ENCODE assay signal across 8 cellular contexts in genomic region chr19:47445937-47446402, GRCh38. TPM values are rescaled to one million over a fixed set of nuclear protein-coding genes. Genes with fewer than 3 reads are reported as not detected.
DNase-seq lines count a peak whose midpoint lies in the region; ATAC-seq and TF ChIP-seq lines count a peak whose summit lies in the region.

No MANE protein-coding gene starts in this region.

- H3K4me3 Mint-ChIP-seq in activated naive CD4-positive, alpha-beta T cell treated with anti-CD3 and anti-CD28 coated beads, Interleukin-2, amount 50 U/mL, for 24 hours: peak overlapping the region; percentile 64
- H3K4me3 Mint-ChIP-seq in stimulated activated naive B cell treated with anti-CD40 and anti-IgM and Interleukin-4, amounts not matched to agents 10 μg/mL and 1 μg/mL and 100 μg/mL, for 72 hours: peak overlapping the region; percentile 22 to 72

- ATAC-seq in Right ventricle myocardium superior (ENCODE audit: poor library complexity) (no peak), left lung (peak; percentile 61)
- ATAC-seq in stimulated activated naive B cell treated with anti-CD40 and anti-IgM and Interleukin-4, amounts not matched to agents 10 μg/mL and 1 μg/mL and 100 μg/mL, for 72 hours (replicated peaks): peak; percentile 20 to 43

- DNase-seq in Right ventricle myocardium superior (peak; percentile 56), left ventricle myocardium inferior (no peak), SHP77 (lab: John Stamatoyannopoulos, UW) (peak; percentile 74 to 77), left lung (peak; percentile 47 to 86), AG08396 (ENCODE audit: low spot score) (no peak), retina (no peak)
- DNase-seq in stimulated activated naive B cell treated with anti-CD40 and anti-IgM and Interleukin-4, amounts not matched to agents 10 μg/mL and 1 μg/mL and 100 μg/mL, for 72 hours: peak; percentile 24

- peaks cover 21% of the 10 kb centered on the region for H3K27me3 Mint-ChIP-seq in activated naive CD4-positive, alpha-beta T cell treated with anti-CD3 and anti-CD28 coated beads, Interleukin-2, amount 50 U/mL, for 24 hours
- H3K27me3 Mint-ChIP-seq in stimulated activated naive B cell treated with anti-CD40 and anti-IgM and Interleukin-4, amounts not matched to agents 10 μg/mL and 1 μg/mL and 100 μg/mL, for 72 hours: peaks cover 81 to 93% of the 10 kb centered on the region in 2 donors

- H3K4me3 ChIP-seq in left ventricle myocardium inferior (no peak overlapping the region), left lung (no peak overlapping the region)

- no peaks in the 10 kb centered on the region for H3K36me3 ChIP-seq in left ventricle myocardium inferior
- H3K36me3 ChIP-seq in left lung: no peaks in the 10 kb centered on the region

- peaks cover 9% of the 10 kb centered on the region for H3K4me1 ChIP-seq in left ventricle myocardium inferior
- H3K4me1 ChIP-seq in left lung: peaks cover 4 to 24% of the 10 kb centered on the region in 2 donors

- intact Hi-C loops in Right ventricle myocardium superior (cut with DNase I): loop anchor here (5.0 kb wide), 1 partner anchor 56 kb away; no protein-coding TSS in a partner anchor
- intact Hi-C loops in left ventricle myocardium inferior (cut with micrococcal nuclease): no loop called here
- intact Hi-C loops in left lung (cut with DNase I): no loop called here

- H3K27ac Mint-ChIP-seq in activated naive CD4-positive, alpha-beta T cell treated with anti-CD3 and anti-CD28 coated beads, Interleukin-2, amount 50 U/mL, for 24 hours: peak overlapping the region; percentile 42
- H3K27ac Mint-ChIP-seq in stimulated activated naive B cell treated with anti-CD40 and anti-IgM and Interleukin-4, amounts not matched to agents 10 μg/mL and 1 μg/mL and 100 μg/mL, for 72 hours: no peak overlapping the region

- no peak overlapping the region for H3K27ac ChIP-seq in left ventricle myocardium inferior (replicated peaks)
- H3K27ac ChIP-seq in left lung: no peak overlapping the region

- TF ChIP-seq CTCF in left ventricle myocardium inferior (IDR thresholded peaks at IDR 0.05; ENCODE audit: borderline replicate concordance): no peak
- no peak for TF ChIP-seq CTCF in left lung (IDR thresholded peaks at IDR 0.05)

- H3K27me3 ChIP-seq in left ventricle myocardium inferior (ENCODE audit: low read depth): peaks cover 100% of the 10 kb centered on the region
- H3K27me3 ChIP-seq in left lung: peaks cover 47 to 100% of the 10 kb centered on the region in 2 donors

- H3K9me3 Mint-ChIP-seq in activated naive CD4-positive, alpha-beta T cell treated with anti-CD3 and anti-CD28 coated beads, Interleukin-2, amount 50 U/mL, for 24 hours: no peaks in the 10 kb centered on the region
- peaks cover 6 to 7% of the 10 kb centered on the region in 2 donors for H3K9me3 Mint-ChIP-seq in stimulated activated naive B cell treated with anti-CD40 and anti-IgM and Interleukin-4, amounts not matched to agents 10 μg/mL and 1 μg/mL and 100 μg/mL, for 72 hours

- no peaks in the 10 kb centered on the region for H3K9me3 ChIP-seq in left ventricle myocardium inferior (replicated peaks)
- peaks cover 0 to 3% of the 10 kb centered on the region in 2 donors for H3K9me3 ChIP-seq in left lung

- H3K4me1 Mint-ChIP-seq in activated naive CD4-positive, alpha-beta T cell treated with anti-CD3 and anti-CD28 coated beads, Interleukin-2, amount 50 U/mL, for 24 hours: peaks cover 51% of the 10 kb centered on the region
- peaks cover 21 to 32% of the 10 kb centered on the region in 2 donors for H3K4me1 Mint-ChIP-seq in stimulated activated naive B cell treated with anti-CD40 and anti-IgM and Interleukin-4, amounts not matched to agents 10 μg/mL and 1 μg/mL and 100 μg/mL, for 72 hours

- no peaks in the 10 kb centered on the region for H3K36me3 Mint-ChIP-seq in activated naive CD4-positive, alpha-beta T cell treated with anti-CD3 and anti-CD28 coated beads, Interleukin-2, amount 50 U/mL, for 24 hours
- peaks cover 6 to 8% of the 10 kb centered on the region in 2 donors for H3K36me3 Mint-ChIP-seq in stimulated activated naive B cell treated with anti-CD40 and anti-IgM and Interleukin-4, amounts not matched to agents 10 μg/mL and 1 μg/mL and 100 μg/mL, for 72 hours

RNA-seq across cellular contexts. Expression of gene SLC8A2, which starts 25.7 kb away (rescaled TPM):
- total RNA-seq in Right ventricle myocardium superior (0.11 TPM), left ventricle myocardium inferior (0.30 TPM), left lung (under 1 TPM in 1 of 2 donors, not detected in 1; 0.06 TPM)

RNA-seq across cellular contexts. Expression of gene MEIS3, which starts 26.6 kb away (rescaled TPM):
- total RNA-seq in Right ventricle myocardium superior (3.1 TPM), left ventricle myocardium inferior (3.2 TPM), left lung (10 to 100 TPM in 1 of 2 donors, 1 to 10 TPM in 1; 6.7 to 11.8 TPM)

RNA-seq across cellular contexts. Expression of gene KPTN, which starts 38.0 kb away (rescaled TPM):
- total RNA-seq in Right ventricle myocardium superior: 8.4 TPM
- total RNA-seq in left ventricle myocardium inferior: 10.9 TPM
- 10 to 100 TPM; 12.0 to 12.3 TPM for total RNA-seq in left lung

Comparison
In these comparisons a context has a peak if more than half of its experiments do, and no peak if none do; other contexts are left out.
1. DNase-seq: peak in Right ventricle myocardium superior (single experiment), SHP77 (2 of 2), left lung (2 of 2) and stimulated activated naive B cell treated with anti-CD40 and anti-IgM and Interleukin-4, amounts not matched to agents 10 μg/mL and 1 μg/mL and 100 μg/mL, for 72 hours (single experiment); none in left ventricle myocardium inferior (single experiment), AG08396 (single experiment) and retina (single experiment).